ENCODE assay signal across 8 cellular contexts in genomic region chr6:134287863-134288537, GRCh38. TPM values are rescaled to one million over a fixed set of nuclear protein-coding genes. Genes with fewer than 3 reads are reported as not detected.
DNase-seq lines count a peak whose midpoint lies in the region; ATAC-seq and TF ChIP-seq lines count a peak whose summit lies in the region.

No MANE protein-coding gene starts in this region.

- H2AFZ ChIP-seq in SK-N-SH (ENCODE audit: low read depth) = peak overlapping the region; percentile 23; the same call in 1 of the 2 replicates

- DNase-seq in ELR (ENCODE audit: low read depth) (peak; percentile 79), SK-N-SH (no peak), memory B cell (ENCODE audit: low spot score in 2 of 2) (no peak), NCI-H1930 (lab: John Stamatoyannopoulos, UW) (no peak), amygdala (lab: John Stamatoyannopoulos, UW) (no peak), NCI-H510A treated with DMSO at 0.1 percent for 48 hours (lab: John Stamatoyannopoulos, UW) (no peak)
- DNase-seq in activated CD8-positive, alpha-beta memory T cell treated with anti-CD3 and anti-CD28 coated beads, Interleukin-2, amount 50 U/mL, for 4 hours = no peak

- H3K27me3 ChIP-seq in SK-N-SH (ENCODE audit: insufficient read depth) = no peaks in the 10 kb centered on the region

- TF ChIP-seq RAD21 in SK-N-SH (IDR thresholded peaks at IDR 0.05; ENCODE audit: low read length) = no peak

- peaks cover 28% of the 10 kb centered on the region for H3F3A ChIP-seq in SK-N-SH (replicated peaks; ENCODE audit: insufficient read depth)

- H3K27ac Mint-ChIP-seq in memory B cell = peak overlapping the region; percentile 77

- H3K9me2 ChIP-seq in SK-N-SH = no peaks in the 10 kb centered on the region

- no peaks in the 10 kb centered on the region for H3K9me3 Mint-ChIP-seq in memory B cell

- H3K4me1 Mint-ChIP-seq in memory B cell = peaks cover 14% of the 10 kb centered on the region

- no peak overlapping the region for H3K4me3 ChIP-seq in SK-N-SH (ENCODE audit: low read depth in 2 of 2, low read length in 1 of 2)

- TF ChIP-seq CTCF in SK-N-SH (IDR thresholded peaks at IDR 0.05) = no peak

- no peak for TF ChIP-seq EP300 in SK-N-SH (IDR thresholded peaks at IDR 0.05; ENCODE audit: borderline replicate concordance in 1 of 2, low read depth in 1 of 2, low read length in 1 of 2)

- H4K20me1 ChIP-seq in SK-N-SH (ENCODE audit: insufficient read depth) = no peaks in the 10 kb centered on the region

- H3K36me3 Mint-ChIP-seq in memory B cell = no peaks in the 10 kb centered on the region

- peak; percentile 34 for ATAC-seq in HG02610 (IDR thresholded peaks at IDR 0.05; ENCODE audit: unreplicated experiment)
- ATAC-seq in memory B cell (ENCODE audit: low read depth) = peak; percentile 21

- peak overlapping the region; percentile 37 to 98; a peak in 3 of 4 replicates for H3K27ac ChIP-seq in SK-N-SH (ENCODE audit: low read depth in 2 of 2, low read length in 1 of 2)

- H3K36me3 ChIP-seq in SK-N-SH (replicated peaks in 1 of 2; ENCODE audit: control insufficient read depth in 1 of 2, insufficient read depth in 2 of 2, low read length in 1 of 2) = no peaks in the 10 kb centered on the region

- H3K79me2 ChIP-seq in SK-N-SH (ENCODE audit: insufficient read depth) = no peaks in the 10 kb centered on the region

- no peaks in the 10 kb centered on the region for H3K9me3 ChIP-seq in SK-N-SH

- no peak overlapping the region for H3K4me3 Mint-ChIP-seq in memory B cell

- POLR2A ChIA-PET in SK-N-SH (lab: Yijun Ruan, JAX) = no interaction called here

- peak overlapping the region; percentile 80 for H3K9ac ChIP-seq in SK-N-SH

- WGBS in SK-N-SH (ENCODE audit: low lambda C conversion rate) = 70% methylated on average over 2 of the region's 2 CpGs

- H3K27me3 Mint-ChIP-seq in memory B cell = no peaks in the 10 kb centered on the region

- CTCF ChIA-PET in SK-N-SH (lab: Yijun Ruan, JAX) = no interaction called here

- H3K4me2 ChIP-seq in SK-N-SH = peak overlapping the region; percentile 74

- H3K4me1 ChIP-seq in SK-N-SH (ENCODE audit: control insufficient read depth in 1 of 2, insufficient read depth in 2 of 2, low read depth in 1 of 2, low read length in 1 of 2) = peaks cover under 1 to 14% of the 10 kb centered on the region in 2 experiments; a peak in 3 of 4 replicates

TF ChIP-seq in SK-N-SH, 30 proteins besides CTCF, POLR2A, EP300 and RAD21:
- TF ChIP-seq FOXJ3 (CRISPR knock-in tag; IDR thresholded peaks at IDR 0.05) (no peak), TEAD4 (IDR thresholded peaks at IDR 0.05; ENCODE audit: borderline replicate concordance, insufficient read depth) (no peak), FOSL2 (IDR thresholded peaks at IDR 0.05; ENCODE audit: borderline replicate concordance, low read depth) (no peak), YY1 (IDR thresholded peaks at IDR 0.05; ENCODE audit: low read depth) (no peak), MXI1 (IDR thresholded peaks at IDR 0.05; ENCODE audit: low read depth, low read length) (no peak), ZBTB33 (IDR thresholded peaks at IDR 0.05; ENCODE audit: borderline replicate concordance, low read depth) (no peak), GABPA (IDR thresholded peaks at IDR 0.05; ENCODE audit: low read depth) (no peak), GATA2 (CRISPR knock-in tag; IDR thresholded peaks at IDR 0.05) (no peak), NFIC (IDR thresholded peaks at IDR 0.05; ENCODE audit: borderline replicate concordance) (no peak), TCF12 (IDR thresholded peaks at IDR 0.05) (no peak)

RNA-seq across cellular contexts. Expression of gene SGK1, which starts 29.9 kb away (rescaled TPM):
- polyA plus RNA-seq in SK-N-SH (2012; rRNA removed) = 440 and 472 TPM in 2 replicates
- 206 and 222 TPM in 2 replicates for polyA plus RNA-seq in SK-N-SH (2012; cell fraction: cytosol; rRNA removed)
- 1,254 and 1,455 TPM in 2 replicates for polyA plus RNA-seq in SK-N-SH (2012; cell fraction: nucleus; rRNA removed)
